27 cellular contexts compared by ENCODE assay signal in the genomic region with DNA sequence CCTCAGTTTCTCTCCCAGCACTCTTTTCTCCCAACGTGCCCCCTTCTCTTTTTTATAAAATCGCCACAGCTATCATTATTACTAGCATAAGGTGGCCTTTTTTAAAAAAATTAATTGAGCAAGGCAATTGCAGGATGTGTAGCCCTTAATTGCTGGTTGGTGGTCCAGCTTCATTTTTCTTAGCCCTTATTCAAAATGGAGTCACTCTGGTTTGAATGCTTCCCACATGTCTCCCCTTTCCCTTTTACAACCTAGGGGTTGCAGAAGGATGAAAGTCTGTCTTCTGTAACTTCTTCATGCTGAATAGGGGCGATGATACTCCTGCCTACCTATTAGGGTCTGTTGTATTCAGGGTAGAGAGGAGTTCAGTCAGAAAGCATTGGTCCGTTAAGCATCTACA. TPM values are rescaled to one million over a fixed set of nuclear protein-coding genes. Genes with fewer than 3 reads are reported as not detected.
DNase-seq lines count a peak whose midpoint lies in the region; ATAC-seq, FAIRE-seq and TF ChIP-seq lines count a peak whose summit lies in the region.
"Had no signal": no experiment of that assay in that cellular context is flagged by ENCODE, and none has a peak within 500 bp of the region (broad histone marks: within the 10 kb centered on the region; RNA-seq: fewer than 3 reads in every experiment).

No MANE protein-coding gene starts in this region.

- no peak overlapping the region for H3K9ac ChIP-seq in K562 (ENCODE audit: insufficient read depth in 1 of 2, low read depth in 2 of 2, low read length in 2 of 2)
- H3K9ac ChIP-seq: BLaER1 had no signal

- ATAC-seq in K562: no peak
- ATAC-seq in right lobe of liver: no peak

- H4K20me1 ChIP-seq in K562 (replicated peaks; ENCODE audit: control insufficient read depth, insufficient read depth, low read length): no peaks in the 10 kb centered on the region
- H4K20me1 ChIP-seq: BLaER1 had no signal

- H3K27me3 ChIP-seq in K562 (ENCODE audit: control insufficient read depth in 2 of 2, insufficient read depth in 2 of 2, low read length in 2 of 2) (no peaks in the 10 kb centered on the region), right lobe of liver (no peaks in the 10 kb centered on the region)
- H3K27me3 ChIP-seq: BE2C, BLaER1 had no signal

- H3K4me3 ChIP-seq in K562: no peak overlapping the region
- H3K4me3 ChIP-seq in right lobe of liver: no peak overlapping the region
- H3K4me3 ChIP-seq: BLaER1 had no signal

- FAIRE-seq in GM12892 (lab: Jason Lieb, UNC) (peak; percentile 5), K562 (lab: Jason Lieb, UNC) (no peak)
- FAIRE-seq: A204.1, GM12891, GM18507 had no signal

- TF ChIP-seq RAD21 in K562 (CRISPR knock-in tag; conservative IDR thresholded peaks at IDR 0.05 in 1 of 2, IDR thresholded peaks at IDR 0.05 in 1 of 2): no peak

- no TSS peak for BruUV-seq in K562 (replicated peaks; lab: Mats Ljungman, UMichigan)

- H3K27ac ChIP-seq in K562 (ENCODE audit: extremely low read depth, low read depth, low read length) (no peak overlapping the region), right lobe of liver (no peak overlapping the region)
- H3K27ac ChIP-seq: BLaER1 had no signal

- no peak for TF ChIP-seq CTCF in K562 (IDR thresholded peaks at IDR 0.05 in 2 of 3, conservative IDR thresholded peaks at IDR 0.05 in 1 of 3; ENCODE audit: insufficient read depth in 2 of 3, low read depth in 1 of 3, low read length in 3 of 3)
- TF ChIP-seq CTCF in right lobe of liver (IDR thresholded peaks at IDR 0.05): no peak

- H3K36me3 ChIP-seq in K562 (ENCODE audit: control insufficient read depth, insufficient read depth, low read length) (no peaks in the 10 kb centered on the region), right lobe of liver (no peaks in the 10 kb centered on the region)
- H3K36me3 ChIP-seq: BE2C, BLaER1 had no signal

- in situ Hi-C loops in K562 (cut with MboI): no loop called here

- TF ChIP-seq POLR2A in GM12892 (IDR thresholded peaks at IDR 0.05; ENCODE audit: low read depth, low read length): no peak
- no peak for TF ChIP-seq POLR2A in K562 (conservative IDR thresholded peaks at IDR 0.05)
- TF ChIP-seq POLR2A in right lobe of liver (IDR thresholded peaks at IDR 0.05): no peak

- 51% methylated on average over 4 of the region's 4 CpGs for WGBS in K562 (ENCODE audit: insufficient coverage, low coverage, missing lambda C conversion rate)
- WGBS in right lobe of liver (ENCODE audit: insufficient coverage, low coverage, low lambda C conversion rate, missing lambda C conversion rate): 81% methylated on average over 4 of the region's 4 CpGs

- H3K79me2 ChIP-seq in K562 (ENCODE audit: control insufficient read depth, insufficient read depth, low read length): no peaks in the 10 kb centered on the region

- H3K9me3 ChIP-seq in K562 (replicated peaks; ENCODE audit: control insufficient read depth, insufficient read depth, low read depth, low read length) (no peaks in the 10 kb centered on the region), right lobe of liver (no peaks in the 10 kb centered on the region)
- H3K9me3 ChIP-seq: BE2C had no signal

- H3K27ac Mint-ChIP-seq in immature natural killer cell: peak overlapping the region in 3 of 6 donors; percentile 48 to 79 (median 49)
- H3K27ac Mint-ChIP-seq: CD14-positive monocyte; CD4-positive, alpha-beta memory T cell; CD4-positive, CD25-positive, alpha-beta regulatory T cell had no signal

- H3K27me3 Mint-ChIP-seq in immature natural killer cell (ENCODE audit: low read depth in 3 of 3): peaks cover 2 to 3% (median 2%) of the 10 kb centered on the region in 3 donors

- DNase-seq in GM12892 (ENCODE audit: insufficient read length) (no peak), K562 (ENCODE audit: extremely low read depth in 1 of 4, low spot score in 3 of 4) (no peak), immature natural killer cell (no peak), NCI-H2029 (lab: John Stamatoyannopoulos, UW) (no peak), right lobe of liver (no peak)
- DNase-seq: 8988T; ACHN; BE2C; C1 segment of cervical spinal cord; CD4-positive, alpha-beta memory T cell; CD4-positive, CD25-positive, alpha-beta regulatory T cell; CD8-positive, alpha-beta memory T cell; COR-L47; DMS 273 treated with DMSO at 0.1 percent for 48 hours; DMS153; DMS53; DMS79; DND-41; EL; GDM1 had no signal

- H3K4me1 ChIP-seq in K562 (replicated peaks in 1 of 2; ENCODE audit: control insufficient read depth in 2 of 2, insufficient read depth in 2 of 2, low read length in 2 of 2) (peaks cover 0 to 10% of the 10 kb centered on the region in 2 experiments; a peak in 2 of 5 replicates), right lobe of liver (no peaks in the 10 kb centered on the region)
- H3K4me1 ChIP-seq: BE2C, BLaER1 had no signal

- POLR2A ChIA-PET in K562 (lab: Yijun Ruan, JAX): no interaction called here

- peak overlapping the region; percentile 37 to 69 (median 62) for H3K4me3 Mint-ChIP-seq in immature natural killer cell
- H3K4me3 Mint-ChIP-seq: CD14-positive monocyte; CD4-positive, alpha-beta memory T cell; CD4-positive, CD25-positive, alpha-beta regulatory T cell had no signal

- peaks cover 0 to 9% (median 0%) of the 10 kb centered on the region in 3 donors for H3K36me3 Mint-ChIP-seq in immature natural killer cell
- H3K36me3 Mint-ChIP-seq: CD14-positive monocyte had no signal

- CTCF ChIA-PET in K562 (lab: Yijun Ruan, JAX; ENCODE audit: low intra/inter-chr PET ratio): no interaction called here

- peak overlapping the region; percentile 86 for H2AFZ ChIP-seq in K562 (ENCODE audit: low read depth, low read length)

- intact Hi-C loops in K562 (cut with micrococcal nuclease) (no loop called here), right lobe of liver (cut with DNase I) (no loop called here)

- no peaks in the 10 kb centered on the region for H3K9me1 ChIP-seq in K562 (ENCODE audit: control insufficient read depth, insufficient read depth, low read length)

- peaks cover 30 to 35% of the 10 kb centered on the region in 2 donors for H3K4me1 Mint-ChIP-seq in immature natural killer cell
- H3K4me1 Mint-ChIP-seq: CD4-positive, alpha-beta memory T cell had no signal

- peaks cover under 1 to 21% (median 6%) of the 10 kb centered on the region in 6 donors for H3K9me3 Mint-ChIP-seq in immature natural killer cell

- peak overlapping the region; percentile 48; the same call in 1 of the 2 replicates for H3K4me2 ChIP-seq in K562 (ENCODE audit: insufficient read depth, low read length)
- H3K4me2 ChIP-seq: BLaER1 had no signal

- no peak for TF ChIP-seq EP300 in K562 (IDR thresholded peaks at IDR 0.05; ENCODE audit: low read length)

TF ChIP-seq in K562, 482 proteins besides CTCF, POLR2A, EP300 and RAD21 (continues in another document):
- TF ChIP-seq L3MBTL2 (IDR thresholded peaks at IDR 0.05) (no peak), HNRNPK (IDR thresholded peaks at IDR 0.05; ENCODE audit: low read depth, low read length, poor library complexity, severe bottlenecking) (no peak), FIP1L1 (IDR thresholded peaks at IDR 0.05; ENCODE audit: low read depth, low read length, poor library complexity, severe bottlenecking) (no peak), PYGO2 (tag; IDR thresholded peaks at IDR 0.05) (peak; percentile 75), BACH1 (tag; IDR thresholded peaks at IDR 0.05) (peak; percentile 42; the same call in 1 of the 2 replicates), TAF15 (IDR thresholded peaks at IDR 0.05; ENCODE audit: low read depth, low read length) (no peak), FOXA1 (IDR thresholded peaks at IDR 0.05; ENCODE audit: borderline replicate concordance) (no peak), NFE2L1 (tag; IDR thresholded peaks at IDR 0.05; ENCODE audit: borderline replicate concordance, low read depth) (peak; percentile 43; the same call in 1 of the 2 replicates), ZNF324 (CRISPR knock-in tag; IDR thresholded peaks at IDR 0.05) (no peak), KLF13 (tag; IDR thresholded peaks at IDR 0.05; ENCODE audit: borderline replicate concordance, low read depth) (no peak), ZNF311 (CRISPR knock-in tag; IDR thresholded peaks at IDR 0.05) (peak; percentile 86), DDX20 (tag; IDR thresholded peaks at IDR 0.05; ENCODE audit: low read depth) (peak; percentile 85), NFIC (IDR thresholded peaks at IDR 0.05) (no peak), ILK (tag; IDR thresholded peaks at IDR 0.05; ENCODE audit: borderline replicate concordance, low read depth) (peak; percentile 70), JUN (IDR thresholded peaks at IDR 0.05; ENCODE audit: borderline replicate concordance, low read depth, low read length) (no peak), JUN (CRISPR knock-in tag; IDR thresholded peaks at IDR 0.05; ENCODE audit: borderline replicate concordance) (no peak), ZFP30 (CRISPR knock-in tag; IDR thresholded peaks at IDR 0.05; ENCODE audit: borderline replicate concordance) (no peak)

RNA-seq across cellular contexts. Expression of a gene that starts 36.6 kb away (rescaled TPM):
- polyA plus RNA-seq in GM12892 (2012; ENCODE audit: missing spikeins): not detected
- total RNA-seq in K562 (2011; cell fraction: chromatin; rRNA removed; ENCODE audit: low replicate concordance): 0.09 and 0.21 TPM in 2 replicates
- total RNA-seq in K562 (2011; cell fraction: nucleolus; rRNA removed): 0.17 and 0.26 TPM in 2 replicates
- 0.15 and 0.23 TPM in 2 replicates for total RNA-seq in K562 (2011; cell fraction: nucleoplasm; rRNA removed)
- 0.05 and 0.08 TPM in 2 replicates for total RNA-seq in K562 (2014; rRNA removed)
- total RNA-seq in K562 (2014; rRNA removed; fragmentation: Illumina TruSeq; extraction: Trizol): 0.10 and 0.15 TPM in 2 replicates
- total RNA-seq in K562 (2015; rRNA removed; fragmentation: Illumina TruSeq; extraction: Trizol): 0.08 and 0.11 TPM in 2 replicates
- 0.18 and 0.22 TPM in 2 replicates for total RNA-seq in K562 (2021)
- 0.07 TPM in 1 of 2 replicates, not detected in the other for polyA plus RNA-seq in K562 (2011; rRNA removed)
- polyA plus RNA-seq in K562 (2011; cell fraction: cytosol; rRNA removed): not detected in 2 replicates
- 0.06 TPM in 1 of 2 replicates, not detected in the other for polyA plus RNA-seq in K562 (2011; cell fraction: nucleus; rRNA removed)
- 0.15 and 0.27 TPM in 2 replicates for polyA plus RNA-seq in K562 (2012)
- 0.06 and 0.16 TPM in 2 replicates for polyA plus RNA-seq in K562 (2014; fragmentation: Illumina TruSeq; extraction: Trizol)
- under 1 TPM in 1 of 2 experiments, not detected in 1; 0.03 TPM for polyA plus RNA-seq in K562 (2014; fragmentation: Nextera tagmentation; extraction: Ambion mirVana)
- polyA plus RNA-seq in K562 (2014; rRNA removed): 0.01 TPM in 1 of 2 replicates, not detected in the other
- 0.14 TPM in 1 of 2 replicates, not detected in the other for polyA minus RNA-seq in K562 (2011; rRNA and poly(A)+ RNA removed)
- not detected in 2 replicates for polyA minus RNA-seq in K562 (2011; cell fraction: cytosol; rRNA and poly(A)+ RNA removed)
- not detected in 2 replicates for polyA minus RNA-seq in K562 (2011; cell fraction: nucleus; rRNA and poly(A)+ RNA removed)
- not detected for polyA plus RNA-seq in immature natural killer cell
- total RNA-seq in right lobe of liver: not detected
- total RNA-seq: CD4-positive, alpha-beta memory T cell; CD4-positive, CD25-positive, alpha-beta regulatory T cell; G401 had no signal
- polyA plus RNA-seq: AG04450; CD14-positive monocyte; CD4-positive, CD25-positive, alpha-beta regulatory T cell; CD8-positive, alpha-beta memory T cell had no signal
